Comparison of ENCODE assay signal across 8 cellular contexts in the genomic region with DNA sequence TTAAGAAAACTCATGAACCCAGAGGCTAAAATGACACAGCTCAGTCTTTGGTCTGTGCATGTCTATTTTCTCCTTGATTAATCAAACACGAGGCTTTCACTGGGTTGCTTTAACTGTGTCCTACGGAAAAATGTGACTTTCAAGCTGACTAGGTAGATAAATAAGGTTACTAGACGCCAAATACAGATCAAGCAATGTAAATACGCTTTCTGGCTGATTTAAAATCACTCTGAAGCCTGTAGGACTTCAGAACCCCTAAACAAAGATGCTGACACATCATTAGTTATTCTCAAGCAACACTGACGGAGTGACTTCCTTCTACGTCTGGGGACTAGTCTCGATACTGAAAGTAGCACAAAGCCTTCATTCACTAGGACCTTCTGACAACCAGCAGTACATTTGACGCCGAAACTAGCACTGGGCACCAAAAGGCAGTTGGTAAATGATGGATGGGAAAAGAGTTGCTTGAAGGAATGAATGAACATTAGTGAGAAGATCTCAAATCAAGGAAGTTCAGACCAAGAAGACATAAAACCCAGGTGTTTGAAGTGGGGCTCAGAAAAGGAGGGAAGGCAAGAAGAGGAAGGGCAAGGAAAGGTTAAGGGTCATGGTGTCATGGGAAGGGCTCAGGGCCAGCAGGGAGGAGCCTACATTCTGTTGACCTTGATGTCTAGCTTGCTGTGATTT.
DNase-seq lines count a peak whose midpoint lies in the region; ATAC-seq and TF ChIP-seq lines count a peak whose summit lies in the region.

No MANE protein-coding gene starts in this region.

- H3K9ac ChIP-seq in OCI-LY1 (ENCODE audit: low read length) (peak overlapping the region; percentile 55), fibroblast of lung (ENCODE audit: insufficient read depth, low read length) (no peak overlapping the region)

- no peaks in the 10 kb centered on the region; the same call in 2 of the 3 replicates for H3K9me3 Mint-ChIP-seq in GM23338
- H3K9me3 Mint-ChIP-seq in HFFc6 = no peaks in the 10 kb centered on the region

- no peaks in the 10 kb centered on the region for H3K27me3 ChIP-seq in GM23338 (ENCODE audit: insufficient read depth)
- no peaks in the 10 kb centered on the region for H3K27me3 ChIP-seq in OCI-LY1 (ENCODE audit: insufficient read depth, low read length)
- peaks cover 2% of the 10 kb centered on the region for H3K27me3 ChIP-seq in fibroblast of lung (ENCODE audit: control insufficient read depth, insufficient read depth, low read length)
- no peaks in the 10 kb centered on the region for H3K27me3 ChIP-seq in stomach

- H3K4me1 Mint-ChIP-seq in GM23338 = no peaks in the 10 kb centered on the region
- no peaks in the 10 kb centered on the region; the same call in 1 of the 2 replicates for H3K4me1 Mint-ChIP-seq in HFFc6 (ENCODE audit: low read depth)

- TF ChIP-seq POLR2A in stomach (IDR thresholded peaks at IDR 0.05) = no peak

- H3K27me3 Mint-ChIP-seq in GM23338 (ENCODE audit: insufficient read depth, low read depth, poor library complexity) (peaks cover 4% of the 10 kb centered on the region), HFFc6 (ENCODE audit: insufficient read depth) (peaks cover 21% of the 10 kb centered on the region)

- ATAC-seq in GM18858 (IDR thresholded peaks at IDR 0.05; ENCODE audit: unreplicated experiment) = peak; percentile 96
- ATAC-seq in GM23338 = no peak

- H3F3A ChIP-seq in GM23338 (replicated peaks; ENCODE audit: low read depth) (no peaks in the 10 kb centered on the region), OCI-LY1 (ENCODE audit: insufficient read depth, low read length) (no peaks in the 10 kb centered on the region)

- H3K9me2 ChIP-seq in GM23338 (ENCODE audit: insufficient read depth) (no peaks in the 10 kb centered on the region), OCI-LY1 (ENCODE audit: low read depth, low read length) (no peaks in the 10 kb centered on the region)

- H3K27ac Mint-ChIP-seq in GM23338 = no peak overlapping the region
- H3K27ac Mint-ChIP-seq in HFFc6 = no peak overlapping the region

- H2AFZ ChIP-seq in GM23338 (peak overlapping the region; percentile 76; the same call in 1 of the 2 replicates), OCI-LY1 (ENCODE audit: low read length) (peak overlapping the region; percentile 82), fibroblast of lung (ENCODE audit: low read length) (peak overlapping the region; percentile 14)

- H3K4me3 Mint-ChIP-seq in GM23338 (no peak overlapping the region), HFFc6 (no peak overlapping the region)

- no peak for TF ChIP-seq EP300 in stomach (IDR thresholded peaks at IDR 0.05)

- no peaks in the 10 kb centered on the region for H3K9me3 ChIP-seq in OCI-LY1 (ENCODE audit: low read length)
- H3K9me3 ChIP-seq in fibroblast of lung (ENCODE audit: control insufficient read depth, insufficient read depth, low read depth, low read length) = no peaks in the 10 kb centered on the region
- no peaks in the 10 kb centered on the region for H3K9me3 ChIP-seq in stomach

- no peak overlapping the region for H3K27ac ChIP-seq in GM23338 (ENCODE audit: low read depth)
- peak overlapping the region; percentile 73 for H3K27ac ChIP-seq in OCI-LY1 (ENCODE audit: low read depth, low read length, poor library complexity, severe bottlenecking)
- no peak overlapping the region for H3K27ac ChIP-seq in fibroblast of lung (ENCODE audit: insufficient read depth, low read length)
- H3K27ac ChIP-seq in stomach = peak overlapping the region; percentile 48 to 83 (median 69)

- H3K36me3 ChIP-seq in GM23338 (ENCODE audit: insufficient read depth) (no peaks in the 10 kb centered on the region), OCI-LY1 (ENCODE audit: insufficient read depth, low read length) (no peaks in the 10 kb centered on the region), fibroblast of lung (ENCODE audit: control insufficient read depth, insufficient read depth, low read length) (no peaks in the 10 kb centered on the region), stomach (no peaks in the 10 kb centered on the region)

- TF ChIP-seq CTCF in GM23338 (conservative IDR thresholded peaks at IDR 0.05; ENCODE audit: low read depth in 2 of 2) = no peak
- TF ChIP-seq CTCF in OCI-LY1 (IDR thresholded peaks at IDR 0.05; ENCODE audit: low read length) = no peak
- no peak for TF ChIP-seq CTCF in fibroblast of lung (conservative IDR thresholded peaks at IDR 0.05 in 1 of 2, IDR thresholded peaks at IDR 0.05 in 1 of 2; ENCODE audit: low read depth in 1 of 2, low read length in 2 of 2)
- TF ChIP-seq CTCF in stomach (IDR thresholded peaks at IDR 0.05) = no peak
- no peak for TF ChIP-seq CTCF in HFFc6 (IDR thresholded peaks at IDR 0.05)

- DNase-seq in GM23338 (ENCODE audit: low spot score) = no peak
- no peak for DNase-seq in fibroblast of lung (ENCODE audit: low read depth in 2 of 2)
- DNase-seq in stomach = no peak
- no peak for DNase-seq in DMS 273 (lab: John Stamatoyannopoulos, UW; ENCODE audit: unreplicated experiment)
- DNase-seq in HFFc6 = no peak
- DNase-seq in H4 (ENCODE audit: low spot score) = no peak

- no peaks in the 10 kb centered on the region for H3K36me3 Mint-ChIP-seq in GM23338 (ENCODE audit: low read depth)
- no peaks in the 10 kb centered on the region for H3K36me3 Mint-ChIP-seq in HFFc6 (ENCODE audit: low read depth)

- H4K20me1 ChIP-seq in GM23338 (replicated peaks; ENCODE audit: insufficient read depth) (no peaks in the 10 kb centered on the region), OCI-LY1 (ENCODE audit: insufficient read depth, low read length) (no peaks in the 10 kb centered on the region), fibroblast of lung (ENCODE audit: control insufficient read depth, extremely low read depth, insufficient read depth, low read length) (no peaks in the 10 kb centered on the region)

- H3K4me1 ChIP-seq in GM23338 (ENCODE audit: insufficient read depth) (no peaks in the 10 kb centered on the region), OCI-LY1 (ENCODE audit: insufficient read depth, low read length, severe bottlenecking) (peaks cover 23% of the 10 kb centered on the region), fibroblast of lung (ENCODE audit: control insufficient read depth, extremely low read depth, insufficient read depth, low read length) (no peaks in the 10 kb centered on the region), stomach (peaks cover 0 to 18% (median 0%) of the 10 kb centered on the region in 4 donors)

- 8 to 20% (median 17%) methylated on average over 9 of the region's 9 CpGs for WGBS in stomach, 5 donors

- no peaks in the 10 kb centered on the region for H3K79me2 ChIP-seq in GM23338 (replicated peaks; ENCODE audit: insufficient read depth)
- H3K79me2 ChIP-seq in OCI-LY1 (ENCODE audit: insufficient read depth, low read length) = no peaks in the 10 kb centered on the region
- no peaks in the 10 kb centered on the region for H3K79me2 ChIP-seq in fibroblast of lung (ENCODE audit: control insufficient read depth, insufficient read depth, low read length)

- H3K4me3 ChIP-seq in GM23338 = no peak overlapping the region
- peak overlapping the region; percentile 23 for H3K4me3 ChIP-seq in OCI-LY1 (ENCODE audit: low read depth, low read length, poor library complexity, severe bottlenecking)
- no peak overlapping the region for H3K4me3 ChIP-seq in fibroblast of lung (replicated peaks in 1 of 4; ENCODE audit: control extremely low read depth in 1 of 4, insufficient read depth in 1 of 4, low read depth in 3 of 4, low read length in 4 of 4)
- H3K4me3 ChIP-seq in stomach = peak overlapping the region in 1 of 4 donors; percentile 14

- intact Hi-C loops in stomach (cut with DNase I; ENCODE audit: low total_unique reads) = no loop called here

- H3K4me2 ChIP-seq in GM23338 (no peak overlapping the region), OCI-LY1 (ENCODE audit: low read length) (peak overlapping the region; percentile 62), fibroblast of lung (ENCODE audit: extremely low read depth, insufficient read depth, low read length) (no peak overlapping the region)

TF ChIP-seq in GM23338, 12 proteins besides CTCF, POLR2A, EP300 and RAD21:
- TF ChIP-seq CREB1 (CRISPR knock-in tag; IDR thresholded peaks at IDR 0.05; ENCODE audit: low read depth) = no peak
- TF ChIP-seq, protein P1, sequence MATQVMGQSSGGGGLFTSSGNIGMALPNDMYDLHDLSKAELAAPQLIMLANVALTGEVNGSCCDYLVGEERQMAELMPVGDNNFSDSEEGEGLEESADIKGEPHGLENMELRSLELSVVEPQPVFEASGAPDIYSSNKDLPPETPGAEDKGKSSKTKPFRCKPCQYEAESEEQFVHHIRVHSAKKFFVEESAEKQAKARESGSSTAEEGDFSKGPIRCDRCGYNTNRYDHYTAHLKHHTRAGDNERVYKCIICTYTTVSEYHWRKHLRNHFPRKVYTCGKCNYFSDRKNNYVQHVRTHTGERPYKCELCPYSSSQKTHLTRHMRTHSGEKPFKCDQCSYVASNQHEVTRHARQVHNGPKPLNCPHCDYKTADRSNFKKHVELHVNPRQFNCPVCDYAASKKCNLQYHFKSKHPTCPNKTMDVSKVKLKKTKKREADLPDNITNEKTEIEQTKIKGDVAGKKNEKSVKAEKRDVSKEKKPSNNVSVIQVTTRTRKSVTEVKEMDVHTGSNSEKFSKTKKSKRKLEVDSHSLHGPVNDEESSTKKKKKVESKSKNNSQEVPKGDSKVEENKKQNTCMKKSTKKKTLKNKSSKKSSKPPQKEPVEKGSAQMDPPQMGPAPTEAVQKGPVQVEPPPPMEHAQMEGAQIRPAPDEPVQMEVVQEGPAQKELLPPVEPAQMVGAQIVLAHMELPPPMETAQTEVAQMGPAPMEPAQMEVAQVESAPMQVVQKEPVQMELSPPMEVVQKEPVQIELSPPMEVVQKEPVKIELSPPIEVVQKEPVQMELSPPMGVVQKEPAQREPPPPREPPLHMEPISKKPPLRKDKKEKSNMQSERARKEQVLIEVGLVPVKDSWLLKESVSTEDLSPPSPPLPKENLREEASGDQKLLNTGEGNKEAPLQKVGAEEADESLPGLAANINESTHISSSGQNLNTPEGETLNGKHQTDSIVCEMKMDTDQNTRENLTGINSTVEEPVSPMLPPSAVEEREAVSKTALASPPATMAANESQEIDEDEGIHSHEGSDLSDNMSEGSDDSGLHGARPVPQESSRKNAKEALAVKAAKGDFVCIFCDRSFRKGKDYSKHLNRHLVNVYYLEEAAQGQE (IDR thresholded peaks at IDR 0.05; ENCODE audit: unreplicated experiment) = no peak

Comparison
In these comparisons a context has a peak if more than half of its experiments do, and no peak if none do; other contexts are left out.
1. H2AFZ ChIP-seq: peak in every context shown above with its lines; median percentile 82 in OCI-LY1; 76 in GM23338; 14 in fibroblast of lung.
2. H3K27ac ChIP-seq: peak in OCI-LY1 (single experiment) and stomach (5 of 5); none in GM23338 (single experiment) and fibroblast of lung (single experiment).